In the genomic region with DNA sequence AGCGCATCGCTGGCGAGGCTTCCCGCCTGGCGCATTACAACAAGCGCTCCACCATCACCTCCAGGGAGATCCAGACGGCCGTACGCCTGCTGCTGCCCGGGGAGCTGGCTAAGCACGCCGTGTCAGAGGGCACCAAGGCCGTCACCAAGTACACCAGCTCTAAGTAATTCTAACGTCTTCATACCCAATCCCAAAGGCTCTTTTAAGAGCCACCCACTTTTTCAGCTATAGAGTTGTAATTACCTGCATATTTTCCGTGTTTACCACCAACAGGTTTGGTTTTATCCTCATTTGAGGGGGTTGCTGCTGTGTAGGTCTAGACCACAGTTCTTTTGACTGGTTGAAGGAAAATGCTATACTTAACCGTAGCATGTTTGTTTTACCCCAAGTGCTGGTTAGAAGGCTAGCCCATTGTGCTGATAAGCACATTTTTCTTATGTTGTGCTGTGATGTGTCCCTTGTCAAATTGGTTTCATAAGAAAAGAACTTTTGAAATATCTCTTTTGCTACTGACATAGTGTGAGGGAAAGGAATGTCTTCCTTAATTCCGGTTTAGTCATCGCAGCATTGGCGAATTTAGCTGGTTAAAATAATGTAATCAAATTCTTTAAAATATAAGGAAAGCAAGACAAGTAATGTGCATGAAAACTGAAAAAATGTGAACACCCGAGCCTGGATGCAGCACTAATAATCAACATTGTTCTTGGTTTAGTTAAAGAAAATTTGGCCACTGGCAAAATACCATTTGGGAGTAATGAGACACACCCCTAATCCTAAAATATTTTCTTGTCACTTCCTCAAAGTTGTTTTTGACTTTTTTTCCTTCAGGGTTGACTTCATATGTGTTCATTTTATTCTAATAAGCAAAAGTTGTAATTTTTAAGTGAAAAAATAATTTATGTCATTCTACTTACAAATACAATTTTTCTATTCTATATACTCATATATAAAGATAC, we compare ENCODE assay signal across 8 cellular contexts.
DNase-seq lines count a peak whose midpoint lies in the region; ATAC-seq and TF ChIP-seq lines count a peak whose summit lies in the region.

No MANE protein-coding gene starts in this region.

- H3K27ac ChIP-seq in PC-3 (ENCODE audit: low read length) = peak overlapping the region; percentile 58
- peak overlapping the region; percentile 97 for H3K27ac ChIP-seq in duodenal mucosa (ENCODE audit: low read depth, low read length)

- peaks cover 41% of the 10 kb centered on the region for H3K4me1 Mint-ChIP-seq in activated CD8-positive, alpha-beta memory T cell treated with anti-CD3 and anti-CD28 coated beads, Interleukin-2, amount 10 ng/mL, durations not matched to agents 7 days and 5 days
- peaks cover 25 to 50% (median 38%) of the 10 kb centered on the region in 4 donors for H3K4me1 Mint-ChIP-seq in naive thymus-derived CD8-positive, alpha-beta T cell

- peaks cover 28% of the 10 kb centered on the region for H3F3A ChIP-seq in PC-3 (ENCODE audit: low read length, unreplicated experiment)

- peak overlapping the region; percentile 98 for H3K27ac Mint-ChIP-seq in activated CD8-positive, alpha-beta memory T cell treated with anti-CD3 and anti-CD28 coated beads, Interleukin-2, amount 10 ng/mL, durations not matched to agents 7 days and 5 days
- H3K27ac Mint-ChIP-seq in naive thymus-derived CD8-positive, alpha-beta T cell = peak overlapping the region; percentile 94 to 99 (median 98)

- peak overlapping the region; percentile 95 for H3K4me2 ChIP-seq in PC-3 (ENCODE audit: low read length)

- peaks cover 31% of the 10 kb centered on the region for H4K20me1 ChIP-seq in PC-3 (ENCODE audit: low read length)

- peaks cover 15% of the 10 kb centered on the region for H3K4me1 ChIP-seq in PC-3 (ENCODE audit: insufficient read depth, low read length)
- H3K4me1 ChIP-seq in duodenal mucosa (ENCODE audit: control insufficient read depth in 1 of 2, insufficient read depth in 2 of 2, low read length in 2 of 2) = peaks cover 6 to 20% of the 10 kb centered on the region in 2 donors

- H3K9ac ChIP-seq in PC-3 (ENCODE audit: low read length) = peak overlapping the region; percentile 67
- H3K9ac ChIP-seq in duodenal mucosa (ENCODE audit: low read depth in 1 of 2, low read length in 2 of 2) = peak overlapping the region; percentile 84 to 94

- BruUV-seq in PC-3 (replicated peaks; lab: Mats Ljungman, UMichigan) = TSS peak; percentile 75

- intact Hi-C loops in PC-3 (cut with micrococcal nuclease) = loop anchor here (1.0 to 5.0 kb wide), 8 partner anchors 16 to 1612 kb away; a partner anchor contains a TSS

- H3K4me3 ChIP-seq in PC-3 (ENCODE audit: low read length) (peak overlapping the region; percentile 93), duodenal mucosa (ENCODE audit: low read depth in 1 of 2, low read length in 2 of 2) (peak overlapping the region; percentile 76 to 81)

- no peaks in the 10 kb centered on the region for H3K9me2 ChIP-seq in PC-3 (replicated peaks; ENCODE audit: low read length)

- H3K9me3 ChIP-seq in PC-3 (ENCODE audit: low read length) (no peaks in the 10 kb centered on the region), duodenal mucosa (ENCODE audit: control insufficient read depth in 1 of 2, low read length in 2 of 2) (no peaks in the 10 kb centered on the region)

- no peaks in the 10 kb centered on the region for H3K27me3 ChIP-seq in PC-3 (ENCODE audit: low read length)
- H3K27me3 ChIP-seq in duodenal mucosa (ENCODE audit: control insufficient read depth in 1 of 2, insufficient read depth in 2 of 2, low read length in 2 of 2) = peaks cover 0 to 2% of the 10 kb centered on the region in 2 donors

- H3K27me3 Mint-ChIP-seq in activated CD8-positive, alpha-beta memory T cell treated with anti-CD3 and anti-CD28 coated beads, Interleukin-2, amount 10 ng/mL, durations not matched to agents 7 days and 5 days = no peaks in the 10 kb centered on the region
- H3K27me3 Mint-ChIP-seq in naive thymus-derived CD8-positive, alpha-beta T cell = peaks cover 0 to 4% (median 0%) of the 10 kb centered on the region in 5 donors

- peak; percentile 90 for DNase-seq in activated CD8-positive, alpha-beta memory T cell treated with anti-CD3 and anti-CD28 coated beads, Interleukin-2, amount 10 ng/mL, durations not matched to agents 7 days and 5 days
- DNase-seq in activated CD8-positive, alpha-beta memory T cell treated with anti-CD3 and anti-CD28 coated beads, Interleukin-2, amount 50 U/mL, for 4 hours = no peak
- DNase-seq in PC-3 = peak; percentile 41
- no peak for DNase-seq in naive thymus-derived CD8-positive, alpha-beta T cell

- H3K36me3 ChIP-seq in PC-3 (ENCODE audit: low read depth, low read length) (no peaks in the 10 kb centered on the region; the same call in 1 of the 2 replicates), duodenal mucosa (ENCODE audit: control insufficient read depth in 1 of 2, insufficient read depth in 2 of 2, low read length in 2 of 2) (no peaks in the 10 kb centered on the region)

- peaks cover 24% of the 10 kb centered on the region for H3K36me3 Mint-ChIP-seq in activated CD8-positive, alpha-beta memory T cell treated with anti-CD3 and anti-CD28 coated beads, Interleukin-2, amount 10 ng/mL, durations not matched to agents 7 days and 5 days
- H3K36me3 Mint-ChIP-seq in naive thymus-derived CD8-positive, alpha-beta T cell = peaks cover 0 to 2% (median 0%) of the 10 kb centered on the region in 3 donors

- peak overlapping the region; percentile 87 for H3K4me3 Mint-ChIP-seq in activated CD8-positive, alpha-beta memory T cell treated with anti-CD3 and anti-CD28 coated beads, Interleukin-2, amount 10 ng/mL, durations not matched to agents 7 days and 5 days
- peak overlapping the region; percentile 88 to 99 (median 96) for H3K4me3 Mint-ChIP-seq in naive thymus-derived CD8-positive, alpha-beta T cell

- CTCF ChIA-PET in activated CD8-positive, alpha-beta memory T cell treated with anti-CD3 and anti-CD28 coated beads, Interleukin-2, amount 10 ng/mL, durations not matched to agents 7 days and 5 days (lab: Charles Lee) = interaction anchor here (0.8 to 4.5 kb wide), 11 partner anchors 11 to 174 kb away, joined by 3 to 35 read pairs (median 7); a partner anchor contains a TSS
- CTCF ChIA-PET in PC-3 (lab: Charles Lee) = interaction anchor here (0.7 kb wide), 1 partner anchor 76 kb away, joined by 3 read pairs; a partner anchor contains a TSS

- peaks cover 44% of the 10 kb centered on the region for H3K79me2 ChIP-seq in PC-3 (ENCODE audit: low read length)

- peak; percentile 4 for ATAC-seq in activated CD8-positive, alpha-beta memory T cell treated with anti-CD3 and anti-CD28 coated beads, Interleukin-2, amount 10 ng/mL, durations not matched to agents 7 days and 5 days
- ATAC-seq in PC-3 (peak; percentile 1), GM18870 (IDR thresholded peaks at IDR 0.05; ENCODE audit: unreplicated experiment) (no peak), HG02981 (IDR thresholded peaks at IDR 0.05; ENCODE audit: unreplicated experiment) (no peak), GM19395 (IDR thresholded peaks at IDR 0.05; ENCODE audit: unreplicated experiment) (no peak)
- peak; percentile 12 to 22 for ATAC-seq in naive thymus-derived CD8-positive, alpha-beta T cell

- TF ChIP-seq CTCF in PC-3 (conservative IDR thresholded peaks at IDR 0.05; ENCODE audit: low read depth, low read length) = no peak

- no peak overlapping the region for H2AFZ ChIP-seq in PC-3 (ENCODE audit: low read length)

- POLR2A ChIA-PET in PC-3 (lab: Charles Lee; ENCODE audit: unreplicated experiment) = interaction anchor here (0.6 to 4.3 kb wide), 18 partner anchors 16 to 1889 kb away, joined by 3 to 140 read pairs (median 6); a partner anchor contains a TSS
- POLR2A ChIA-PET in naive thymus-derived CD8-positive, alpha-beta T cell (lab: Charles Lee) = interaction anchor here (1.0 to 17.3 kb wide), 35 partner anchors 6 to 1690 kb away, joined by 3 to 616 read pairs (median 35); a partner anchor contains a TSS

- H3K9me3 Mint-ChIP-seq in activated CD8-positive, alpha-beta memory T cell treated with anti-CD3 and anti-CD28 coated beads, Interleukin-2, amount 10 ng/mL, durations not matched to agents 7 days and 5 days (ENCODE audit: low read depth) = no peaks in the 10 kb centered on the region
- H3K9me3 Mint-ChIP-seq in naive thymus-derived CD8-positive, alpha-beta T cell = peaks cover 0 to 5% (median 0%) of the 10 kb centered on the region in 9 donors

Comparison
In these comparisons a context has a peak if more than half of its experiments do, and no peak if none do; other contexts are left out.
1. DNase-seq: peak in activated CD8-positive, alpha-beta memory T cell treated with anti-CD3 and anti-CD28 coated beads, Interleukin-2, amount 10 ng/mL, durations not matched to agents 7 days and 5 days (single experiment) and PC-3 (single experiment); none in activated CD8-positive, alpha-beta memory T cell treated with anti-CD3 and anti-CD28 coated beads, Interleukin-2, amount 50 U/mL, for 4 hours (single experiment) and naive thymus-derived CD8-positive, alpha-beta T cell (0 of 10).
2. ATAC-seq: peak in activated CD8-positive, alpha-beta memory T cell treated with anti-CD3 and anti-CD28 coated beads, Interleukin-2, amount 10 ng/mL, durations not matched to agents 7 days and 5 days (single experiment), PC-3 (single experiment) and naive thymus-derived CD8-positive, alpha-beta T cell (2 of 2); none in GM18870 (single experiment), HG02981 (single experiment) and GM19395 (single experiment).